8 cellular contexts compared by ENCODE assay signal in genomic region chr6:89371849-89372505, GRCh38. TPM values are rescaled to one million over a fixed set of nuclear protein-coding genes. Genes with fewer than 3 reads are reported as not detected.
A peak's percentile ranks its signal among the peaks of the same experiment; 100 is the strongest.
DNase-seq lines count a peak whose midpoint lies in the region; ATAC-seq, FAIRE-seq and TF ChIP-seq lines count a peak whose summit lies in the region.

No MANE protein-coding gene starts in this region.

- DNase-seq in DMS79 (lab: John Stamatoyannopoulos, UW): peak; percentile 12
- peak; percentile 66 for DNase-seq in HTR-8/SVneo (ENCODE audit: insufficient read length, low spot score)
- peak; percentile 11 for DNase-seq in RCC 7860 (ENCODE audit: low spot score)
- peak; percentile 85 to 87 for DNase-seq in activated T-cell treated with anti-CD3 and anti-CD28 coated beads, Interleukin-2, amount 50 U/mL, for 48 hours
- DNase-seq in fibroblast of pulmonary artery (ENCODE audit: low read depth): peak; percentile 59
- DNase-seq in nucleus accumbens (lab: John Stamatoyannopoulos, UW): peak in 54 of 56 donors; percentile 11 to 91 (median 75)

- peak overlapping the region; percentile 85 for H3K27ac ChIP-seq in temporal lobe (ENCODE audit: low read depth, low read length)

- TF ChIP-seq CTCF in fibroblast of pulmonary artery (IDR thresholded peaks at IDR 0.05; ENCODE audit: low read length, missing control alignments): peak; percentile 98

- FAIRE-seq in HTR-8/SVneo (lab: Jason Lieb, UNC) (peak; percentile 57), RCC 7860 (lab: Jason Lieb, UNC) (no peak)

- no peak overlapping the region for H3K4me3 ChIP-seq in fibroblast of pulmonary artery (replicated peaks; ENCODE audit: low read depth, low read length)

- peak; percentile 64 for ATAC-seq in GM21447 (IDR thresholded peaks at IDR 0.05; ENCODE audit: unreplicated experiment)

RNA-seq across cellular contexts. Expression of gene UBE2J1, which starts 19.5 kb away (rescaled TPM):
- 42.8 TPM for total RNA-seq in temporal lobe

RNA-seq across cellular contexts. Expression of gene RRAGD, which starts 40.1 kb away (rescaled TPM):
- total RNA-seq in temporal lobe: 60.2 TPM

RNA-seq across cellular contexts. Expression of gene GABRR2, which starts 56.9 kb away (rescaled TPM):
- total RNA-seq in temporal lobe: 0.25 TPM

Comparison
In these comparisons a context has a peak if more than half of its experiments do, and no peak if none do; other contexts are left out.
1. DNase-seq: peak in every context shown above with its lines; median percentile 86 in activated T-cell treated with anti-CD3 and anti-CD28 coated beads, Interleukin-2, amount 50 U/mL, for 48 hours; 75 in nucleus accumbens; 66 in HTR-8/SVneo; 59 in fibroblast of pulmonary artery; 12 in DMS79; 11 in RCC 7860.